ENCODE assay signal across 10 cellular contexts in the genomic region with DNA sequence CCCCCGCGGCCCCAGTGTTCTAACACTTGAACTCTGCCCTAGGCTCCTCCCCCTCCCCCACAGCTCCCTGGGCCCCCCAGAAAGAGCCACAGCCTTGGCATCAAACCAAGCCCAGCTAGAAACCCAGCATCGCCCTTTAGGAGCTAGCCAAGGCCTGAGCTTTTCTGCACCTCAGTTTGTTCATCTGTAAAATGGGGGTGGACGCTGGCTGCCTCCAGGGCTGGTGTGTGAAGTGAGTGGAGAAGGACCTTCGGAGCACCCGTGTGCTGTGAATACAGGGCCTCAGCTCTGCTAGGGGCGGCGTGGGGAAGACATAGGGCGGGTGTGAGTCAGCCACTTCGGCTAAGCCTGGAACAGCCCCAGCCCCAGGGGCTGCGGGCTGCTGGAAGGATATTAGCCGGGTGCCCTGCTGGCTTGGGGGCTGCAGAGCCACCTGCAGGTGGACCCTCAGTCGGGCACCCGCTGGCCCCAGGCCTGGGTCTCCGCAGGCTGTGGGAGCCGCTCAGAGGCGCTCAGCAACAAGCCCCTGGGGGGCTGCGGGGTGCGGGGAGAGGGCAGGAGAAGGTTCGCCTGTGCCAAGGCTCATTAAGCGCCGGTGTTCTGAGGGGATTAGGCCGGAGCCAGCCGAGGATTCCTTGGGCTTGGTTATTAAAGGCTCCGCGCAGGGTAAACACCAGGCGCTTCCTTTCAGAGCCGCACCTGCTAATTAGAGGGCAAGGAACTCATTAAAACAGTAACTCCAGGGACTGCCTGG.
A peak's percentile ranks its signal among the peaks of the same experiment; 100 is the strongest.
DNase-seq lines count a peak whose midpoint lies in the region; ATAC-seq and TF ChIP-seq lines count a peak whose summit lies in the region.
"Had no signal": no experiment of that assay in that cellular context is flagged by ENCODE, and none has a peak within 500 bp of the region (broad histone marks: within the 10 kb centered on the region; RNA-seq: fewer than 3 reads in every experiment).

No MANE protein-coding gene starts in this region.

- H3K27ac Mint-ChIP-seq in WTC11: peak overlapping the region; percentile 92; the same call in 1 of the 2 replicates
- H3K27ac Mint-ChIP-seq in nephron progenitor cell: no peak overlapping the region
- H3K27ac Mint-ChIP-seq: T-cell had no signal

- H3K4me1 Mint-ChIP-seq in WTC11 (peaks cover 62% of the 10 kb centered on the region), nephron progenitor cell (peaks cover 52% of the 10 kb centered on the region)

- POLR2A ChIA-PET in WTC11 (lab: Charles Lee): interaction anchor here (0.6 kb wide), 1 partner anchor 215 kb away, joined by 6 read pairs; no protein-coding TSS in a partner anchor

- CTCF ChIA-PET in WTC11 (lab: Charles Lee): interaction anchor here (0.6 to 3.3 kb wide), 12 partner anchors 13 to 247 kb away, joined by 3 to 23 read pairs (median 4); no protein-coding TSS in a partner anchor

- peaks cover 30% of the 10 kb centered on the region for H3K4me1 ChIP-seq in ES-I3 (ENCODE audit: insufficient read depth, low read length)

- TF ChIP-seq CTCF in WTC11 (IDR thresholded peaks at IDR 0.05): no peak
- TF ChIP-seq CTCF in nephron progenitor cell (IDR thresholded peaks at IDR 0.05): no peak

- DNase-seq in NCI-H1436 treated with DMSO at 0.1 percent for 48 hours (lab: John Stamatoyannopoulos, UW) (peak; percentile 80), WTC11 (ENCODE audit: low spot score) (peak; percentile 64), nephron progenitor cell (peak; percentile 53), T-helper 1 cell (no peak), Right ventricle myocardium inferior (ENCODE audit: missing footprints) (no peak), dedifferentiated amniotic fluid mesenchymal stem cell (ENCODE audit: extremely low spot score) (no peak)
- DNase-seq: T-cell, upper lobe of right lung had no signal

- H3K27me3 Mint-ChIP-seq in WTC11 (ENCODE audit: low read depth): peaks cover 40% of the 10 kb centered on the region
- peaks cover 23% of the 10 kb centered on the region for H3K27me3 Mint-ChIP-seq in nephron progenitor cell (ENCODE audit: low read depth, poor library complexity)

- intact Hi-C loops in Right ventricle myocardium inferior (cut with DNase I): no loop called here

- H3K9me3 ChIP-seq in ES-I3 (ENCODE audit: control insufficient read depth, insufficient read depth, low read length): no peaks in the 10 kb centered on the region
- H3K9me3 ChIP-seq: upper lobe of right lung had no signal

- H3K9ac ChIP-seq in ES-I3 (ENCODE audit: low read depth, low read length): peak overlapping the region; percentile 30; the same call in 1 of the 2 replicates

- H3K36me3 ChIP-seq in ES-I3 (ENCODE audit: insufficient read depth, low read length): no peaks in the 10 kb centered on the region
- H3K36me3 ChIP-seq: upper lobe of right lung had no signal

- H3K36me3 Mint-ChIP-seq in WTC11 (no peaks in the 10 kb centered on the region), nephron progenitor cell (ENCODE audit: low read depth) (no peaks in the 10 kb centered on the region)
- H3K36me3 Mint-ChIP-seq: T-cell had no signal

- H3K4me3 Mint-ChIP-seq in WTC11: peak overlapping the region; percentile 61
- H3K4me3 Mint-ChIP-seq in nephron progenitor cell: no peak overlapping the region
- H3K4me3 Mint-ChIP-seq: T-cell had no signal

- H3K9me3 Mint-ChIP-seq in WTC11: no peaks in the 10 kb centered on the region
- peaks cover 5% of the 10 kb centered on the region for H3K9me3 Mint-ChIP-seq in nephron progenitor cell
- H3K9me3 Mint-ChIP-seq: T-cell had no signal

- peak; percentile 3 for ATAC-seq in WTC11
- ATAC-seq in HG03521 (IDR thresholded peaks at IDR 0.05; ENCODE audit: unreplicated experiment): no peak
- ATAC-seq in Right ventricle myocardium inferior: no peak
- ATAC-seq: T-cell had no signal

TF ChIP-seq in WTC11, 78 proteins besides CTCF, POLR2A, EP300 and RAD21:
- TF ChIP-seq ZNF423 (CRISPR knock-in tag; IDR thresholded peaks at IDR 0.05): peak; percentile 65
- TF ChIP-seq ESRRA (CRISPR knock-in tag; IDR thresholded peaks at IDR 0.05; ENCODE audit: borderline replicate concordance): 0 out of 2 replicates have a peak, but pooled peaks have one; percentile 44
- peak; percentile 98 for TF ChIP-seq GTF2I (CRISPR knock-in tag; conservative IDR thresholded peaks at IDR 0.05)
- 0 out of 2 replicates have a peak, but pooled peaks have one; percentile 16 for TF ChIP-seq CREM (CRISPR knock-in tag; IDR thresholded peaks at IDR 0.05)
- TF ChIP-seq OVOL2 (CRISPR knock-in tag; IDR thresholded peaks at IDR 0.05; ENCODE audit: borderline replicate concordance): no peak
- TF ChIP-seq FOXK1 (CRISPR knock-in tag; IDR thresholded peaks at IDR 0.05): peak; percentile 75
- TF ChIP-seq SMAD4 (CRISPR knock-in tag; IDR thresholded peaks at IDR 0.05): no peak
- TF ChIP-seq CREB1 (CRISPR knock-in tag; IDR thresholded peaks at IDR 0.05): no peak
TF ChIP-seq in WTC11: peak in this region for 5.

Comparison
In these comparisons a context has a peak if more than half of its experiments do, and no peak if none do; other contexts are left out.
1. DNase-seq: peak in NCI-H1436 treated with DMSO at 0.1 percent for 48 hours (single experiment), WTC11 (single experiment) and nephron progenitor cell (single experiment); none in T-helper 1 cell (0 of 5), Right ventricle myocardium inferior (single experiment) and dedifferentiated amniotic fluid mesenchymal stem cell (single experiment).